ENCODE assay signal across 8 cellular contexts in genomic region chr7:1412322-1413261, GRCh38. TPM values are rescaled to one million over a fixed set of nuclear protein-coding genes. Genes with fewer than 3 reads are reported as not detected.
A peak's percentile ranks its signal among the peaks of the same experiment; 100 is the strongest.
DNase-seq lines count a peak whose midpoint lies in the region; ATAC-seq and TF ChIP-seq lines count a peak whose summit lies in the region.

No MANE protein-coding gene starts in this region.

- POLR2A ChIA-PET in RWPE1 (lab: Yijun Ruan, JAX; ENCODE audit: low non-redundant PET) = no interaction called here

- H3F3A ChIP-seq in Loucy (ENCODE audit: low read depth) = no peaks in the 10 kb centered on the region
- H3F3A ChIP-seq in neural cell (ENCODE audit: insufficient read depth, low read length, poor library complexity, severe bottlenecking) = no peaks in the 10 kb centered on the region

- CTCF ChIA-PET in RWPE1 (lab: Yijun Ruan, JAX) = interaction anchor here (0.5 to 2.1 kb wide), 14 partner anchors 9 to 376 kb away, joined by 3 to 13 read pairs (median 3); no protein-coding TSS in a partner anchor

- no peak overlapping the region for H3K27ac Mint-ChIP-seq in activated T-helper 1 cell treated with anti-CD3 and anti-CD28 coated beads, Interleukin-12 subunit alpha, Interleukin-12 subunit beta, Interleukin-2, Interleukin-4 antibody, amounts not matched to agents 30 ng/mL and 10 ng/mL and 1 ng/mL, durations not matched to agents 14 hours and 24 hours and 36 hours

- H3K27me3 ChIP-seq in Loucy (ENCODE audit: insufficient read depth, low read length, poor library complexity, severe bottlenecking) = no peaks in the 10 kb centered on the region
- H3K27me3 ChIP-seq in fibroblast of lung (ENCODE audit: control insufficient read depth, insufficient read depth, low read length) = peaks cover 10% of the 10 kb centered on the region
- H3K27me3 ChIP-seq in neural cell (ENCODE audit: insufficient read depth, low read depth, low read length) = no peaks in the 10 kb centered on the region

- no peaks in the 10 kb centered on the region for H3K9me3 ChIP-seq in Loucy (ENCODE audit: insufficient read depth, low read depth, low read length)
- H3K9me3 ChIP-seq in fibroblast of lung (ENCODE audit: control insufficient read depth, insufficient read depth, low read depth, low read length) = no peaks in the 10 kb centered on the region
- H3K9me3 ChIP-seq in neural cell (ENCODE audit: low read length) = no peaks in the 10 kb centered on the region

- H3K27me3 Mint-ChIP-seq in activated T-helper 1 cell treated with anti-CD3 and anti-CD28 coated beads, Interleukin-12 subunit alpha, Interleukin-12 subunit beta, Interleukin-2, Interleukin-4 antibody, amounts not matched to agents 30 ng/mL and 10 ng/mL and 1 ng/mL, durations not matched to agents 14 hours and 24 hours and 36 hours (ENCODE audit: insufficient read depth) = peaks cover 2% of the 10 kb centered on the region

- TF ChIP-seq CTCF in AG09319 (IDR thresholded peaks at IDR 0.05; ENCODE audit: low read depth, low read length) = peak; percentile 51
- TF ChIP-seq CTCF in Loucy (conservative IDR thresholded peaks at IDR 0.05; ENCODE audit: low read length) = peak; percentile 53
- peak; percentile 93 for TF ChIP-seq CTCF in RWPE1 (conservative IDR thresholded peaks at IDR 0.05; ENCODE audit: low read depth)
- TF ChIP-seq CTCF in fibroblast of lung (conservative IDR thresholded peaks at IDR 0.05 in 1 of 2, IDR thresholded peaks at IDR 0.05 in 1 of 2; ENCODE audit: low read depth in 1 of 2, low read length in 2 of 2) = peak; percentile 43 to 58
- TF ChIP-seq CTCF in neural cell (IDR thresholded peaks at IDR 0.05; ENCODE audit: poor library complexity, severe bottlenecking) = peak; percentile 90

- H4K20me1 ChIP-seq in Loucy (ENCODE audit: insufficient read depth, low read length, poor library complexity, severe bottlenecking) = no peaks in the 10 kb centered on the region
- H4K20me1 ChIP-seq in fibroblast of lung (ENCODE audit: control insufficient read depth, extremely low read depth, insufficient read depth, low read length) = no peaks in the 10 kb centered on the region
- no peaks in the 10 kb centered on the region for H4K20me1 ChIP-seq in neural cell (ENCODE audit: insufficient read depth)

- H3K36me3 ChIP-seq in Loucy (ENCODE audit: insufficient read depth, low read length) (no peaks in the 10 kb centered on the region), fibroblast of lung (ENCODE audit: control insufficient read depth, insufficient read depth, low read length) (no peaks in the 10 kb centered on the region), neural cell (ENCODE audit: insufficient read depth, low read length) (no peaks in the 10 kb centered on the region)

- no peaks in the 10 kb centered on the region for H3K9me2 ChIP-seq in Loucy (replicated peaks; ENCODE audit: low read depth, low read length)
- no peaks in the 10 kb centered on the region for H3K9me2 ChIP-seq in neural cell (ENCODE audit: insufficient read depth, low read length)

- ATAC-seq in GM19372 (IDR thresholded peaks at IDR 0.05; ENCODE audit: low read depth, unreplicated experiment) = peak; percentile 76

- H3K4me3 ChIP-seq in Loucy (ENCODE audit: low read length, poor library complexity, severe bottlenecking) = no peak overlapping the region
- no peak overlapping the region for H3K4me3 ChIP-seq in fibroblast of lung (replicated peaks in 1 of 4; ENCODE audit: control extremely low read depth in 1 of 4, insufficient read depth in 1 of 4, low read depth in 3 of 4, low read length in 4 of 4)
- peak overlapping the region; percentile 30 for H3K4me3 ChIP-seq in neural cell (ENCODE audit: low read length)

- H3K4me1 Mint-ChIP-seq in activated T-helper 1 cell treated with anti-CD3 and anti-CD28 coated beads, Interleukin-12 subunit alpha, Interleukin-12 subunit beta, Interleukin-2, Interleukin-4 antibody, amounts not matched to agents 30 ng/mL and 10 ng/mL and 1 ng/mL, durations not matched to agents 14 hours and 24 hours and 36 hours (ENCODE audit: low read depth) = peaks cover 12% of the 10 kb centered on the region

- H3K27ac ChIP-seq in RWPE1 (no peak overlapping the region), fibroblast of lung (ENCODE audit: insufficient read depth, low read length) (no peak overlapping the region), neural cell (ENCODE audit: low read length) (no peak overlapping the region)

- no peaks in the 10 kb centered on the region for H3K36me3 Mint-ChIP-seq in activated T-helper 1 cell treated with anti-CD3 and anti-CD28 coated beads, Interleukin-12 subunit alpha, Interleukin-12 subunit beta, Interleukin-2, Interleukin-4 antibody, amounts not matched to agents 30 ng/mL and 10 ng/mL and 1 ng/mL, durations not matched to agents 14 hours and 24 hours and 36 hours (ENCODE audit: low read depth)

- TF ChIP-seq EP300 in neural cell (conservative IDR thresholded peaks at IDR 0.05; ENCODE audit: poor library complexity, severe bottlenecking) = no peak

- peaks cover 13% of the 10 kb centered on the region for H3K4me1 ChIP-seq in Loucy (ENCODE audit: insufficient read depth, low read length, poor library complexity, severe bottlenecking)
- no peaks in the 10 kb centered on the region for H3K4me1 ChIP-seq in fibroblast of lung (ENCODE audit: control insufficient read depth, extremely low read depth, insufficient read depth, low read length)

- intact Hi-C loops in activated T-helper 1 cell treated with anti-CD3 and anti-CD28 coated beads, Interleukin-12 subunit alpha, Interleukin-12 subunit beta, Interleukin-2, Interleukin-4 antibody, amounts not matched to agents 30 ng/mL and 10 ng/mL and 1 ng/mL, durations not matched to agents 14 hours and 24 hours and 36 hours (cut with micrococcal nuclease) = loop anchor here (1.0 to 5.0 kb wide), 4 partner anchors 43 to 170 kb away; partner anchors contain the start of genes INTS1 and MICALL2

- peak; percentile 83 for TF ChIP-seq RAD21 in neural cell (conservative IDR thresholded peaks at IDR 0.05)

- H3K4me3 Mint-ChIP-seq in activated T-helper 1 cell treated with anti-CD3 and anti-CD28 coated beads, Interleukin-12 subunit alpha, Interleukin-12 subunit beta, Interleukin-2, Interleukin-4 antibody, amounts not matched to agents 30 ng/mL and 10 ng/mL and 1 ng/mL, durations not matched to agents 14 hours and 24 hours and 36 hours = no peak overlapping the region

- no peak overlapping the region for H2AFZ ChIP-seq in Loucy (ENCODE audit: low read length)
- H2AFZ ChIP-seq in fibroblast of lung (ENCODE audit: low read length) = no peak overlapping the region
- H2AFZ ChIP-seq in neural cell (ENCODE audit: low read depth, low read length) = no peak overlapping the region

- DNase-seq in AG09319 (ENCODE audit: extremely low read depth, low read depth) (peak; percentile 49), RWPE1 (ENCODE audit: low spot score) (peak; percentile 99), fibroblast of lung (ENCODE audit: low read depth in 2 of 2) (peak; percentile 63 to 78)
- peak; percentile 79 for DNase-seq in activated T-helper 1 cell treated with anti-CD3 and anti-CD28 coated beads, Interleukin-12 subunit alpha, Interleukin-12 subunit beta, Interleukin-2, Interleukin-4 antibody, amounts not matched to agents 30 ng/mL and 10 ng/mL and 1 ng/mL, durations not matched to agents 14 hours and 24 hours and 36 hours (ENCODE audit: low spot score)
- peak; percentile 80 for DNase-seq in stimulated activated naive CD4-positive, alpha-beta T cell treated with Interleukin-2 at 50 U/mL for 16 hours (lab: John Stamatoyannopoulos, UW)

- H3K79me2 ChIP-seq in Loucy (ENCODE audit: insufficient read depth, low read length) (no peaks in the 10 kb centered on the region), fibroblast of lung (ENCODE audit: control insufficient read depth, insufficient read depth, low read length) (no peaks in the 10 kb centered on the region), neural cell (replicated peaks; ENCODE audit: insufficient read depth, low read length) (no peaks in the 10 kb centered on the region)

- H3K9ac ChIP-seq in Loucy (ENCODE audit: low read depth, low read length, poor library complexity, severe bottlenecking) (no peak overlapping the region), fibroblast of lung (ENCODE audit: insufficient read depth, low read length) (no peak overlapping the region), neural cell (ENCODE audit: low read length) (no peak overlapping the region)

- H3K4me2 ChIP-seq in Loucy (ENCODE audit: low read depth, low read length, poor library complexity, severe bottlenecking) (no peak overlapping the region), fibroblast of lung (ENCODE audit: extremely low read depth, insufficient read depth, low read length) (no peak overlapping the region), neural cell (ENCODE audit: low read length) (no peak overlapping the region)

- no peaks in the 10 kb centered on the region for H3K9me3 Mint-ChIP-seq in activated T-helper 1 cell treated with anti-CD3 and anti-CD28 coated beads, Interleukin-12 subunit alpha, Interleukin-12 subunit beta, Interleukin-2, Interleukin-4 antibody, amounts not matched to agents 30 ng/mL and 10 ng/mL and 1 ng/mL, durations not matched to agents 14 hours and 24 hours and 36 hours

TF ChIP-seq in neural cell, 6 proteins besides CTCF, POLR2A, EP300 and RAD21:
- TF ChIP-seq MXI1 (conservative IDR thresholded peaks at IDR 0.05; ENCODE audit: poor library complexity, severe bottlenecking) (peak; percentile 54), EZH2 (IDR thresholded peaks at IDR 0.05; ENCODE audit: borderline replicate concordance, insufficient read depth, low read length, poor library complexity, severe bottlenecking) (no peak), SMC3 (conservative IDR thresholded peaks at IDR 0.05; ENCODE audit: poor library complexity) (peak; percentile 87)

RNA-seq across cellular contexts. Expression of gene MICALL2, which starts 46.7 kb away (rescaled TPM):
- total RNA-seq in activated T-helper 1 cell treated with anti-CD3 and anti-CD28 coated beads, Interleukin-12 subunit alpha, Interleukin-12 subunit beta, Interleukin-2, Interleukin-4 antibody, amounts not matched to agents 30 ng/mL and 10 ng/mL and 1 ng/mL, durations not matched to agents 14 hours and 24 hours and 36 hours = 1.9 and 2.2 TPM in 2 replicates
- total RNA-seq in fibroblast of lung = 48.0 and 60.1 TPM in 2 replicates
- polyA plus RNA-seq in fibroblast of lung (11.0 and 11.7 TPM in 2 replicates), neural cell (12.8 and 20.1 TPM in 2 replicates)
- 15.6 and 22.9 TPM in 2 replicates for polyA plus RNA-seq in fibroblast of lung (2012)
- polyA minus RNA-seq in fibroblast of lung (ENCODE audit: low replicate concordance) (5.8 and 26.0 TPM in 2 replicates), neural cell (5.6 and 6.9 TPM in 2 replicates)

Comparison
In these comparisons a context has a peak if more than half of its experiments do, and no peak if none do; other contexts are left out.
1. DNase-seq: peak in every context shown above with its lines; median percentile 99 in RWPE1; 80 in stimulated activated naive CD4-positive, alpha-beta T cell treated with Interleukin-2 at 50 U/mL for 16 hours; 79 in activated T-helper 1 cell treated with anti-CD3 and anti-CD28 coated beads, Interleukin-12 subunit alpha, Interleukin-12 subunit beta, Interleukin-2, Interleukin-4 antibody, amounts not matched to agents 30 ng/mL and 10 ng/mL and 1 ng/mL, durations not matched to agents 14 hours and 24 hours and 36 hours; 70 in fibroblast of lung; 49 in AG09319.
2. RNA of gene MICALL2, which starts 46.7 kb away (total RNA-seq): 48.0 to 60.1 TPM in fibroblast of lung; 1.9 to 2.2 TPM in activated T-helper 1 cell treated with anti-CD3 and anti-CD28 coated beads, Interleukin-12 subunit alpha, Interleukin-12 subunit beta, Interleukin-2, Interleukin-4 antibody, amounts not matched to agents 30 ng/mL and 10 ng/mL and 1 ng/mL, durations not matched to agents 14 hours and 24 hours and 36 hours; every median in the first group is over 10 times any median in the second.
3. Peak in every context shown above with its lines, with median percentiles within 50 percentile points of each other: CTCF ChIP-seq.